22 cellular contexts compared by ENCODE assay signal in genomic region chr1:177137814-177138213, GRCh38. TPM values are rescaled to one million over a fixed set of nuclear protein-coding genes. Genes with fewer than 3 reads are reported as not detected.
"Had no signal": no experiment of that assay in that cellular context is flagged by ENCODE, and none has a peak within 500 bp of the region (broad histone marks: within the 10 kb centered on the region; RNA-seq: fewer than 3 reads in every experiment).

No MANE protein-coding gene starts in this region.

- DNase-seq: activated CD4-positive, alpha-beta T cell treated with anti-CD3 and anti-CD28 coated beads for 4 hours; activated CD4-positive, alpha-beta T cell treated with anti-CD3 and anti-CD28 coated beads, Interleukin-2, amount 50 U/mL, for 48 hours; activated CD4-positive, CD25-positive, alpha-beta regulatory T cell; activated naive CD4-positive, alpha-beta T cell treated with Interleukin-2 at 50 U/mL for 16 hours; activated naive CD8-positive, alpha-beta T cell treated with anti-CD3 and anti-CD28 coated beads for 36 hours; activated T-cell treated with anti-CD3 and anti-CD28 coated beads, Interleukin-2, amount 50 U/mL, for 48 hours; left ventricle myocardium superior; mammary epithelial cell; midbrain; natural killer cell; retina; sigmoid colon; stimulated activated CD4-positive, alpha-beta T cell treated with anti-CD3 and anti-CD28 coated beads, Interleukin-2, amount 100 ng/mL, for 48 hours; stimulated activated CD8-positive, alpha-beta memory T cell treated with anti-CD3 and anti-CD28 coated beads, Interleukin-4, amount 100 ng/mL, for 48 hours; stimulated activated naive B cell treated with anti-CD40 and anti-IgM and Interleukin-4, amounts not matched to agents 10 μg/mL and 1 μg/mL and 100 μg/mL, for 72 hours; T-helper 9 cell; transverse colon; uterus had no signal

- H3K4me3 ChIP-seq: coronary artery, sigmoid colon, transverse colon, uterus had no signal

- ATAC-seq: natural killer cell; stimulated activated naive B cell treated with anti-CD40 and anti-IgM and Interleukin-4, amounts not matched to agents 10 μg/mL and 1 μg/mL and 100 μg/mL, for 72 hours had no signal

- H3K27me3 ChIP-seq: sigmoid colon, transverse colon, uterus had no signal

- H3K4me1 ChIP-seq: sigmoid colon, transverse colon, uterus had no signal

- H3K9me3 ChIP-seq: sigmoid colon, transverse colon, uterus had no signal

- FAIRE-seq: astrocyte had no signal

- H3K27ac ChIP-seq: coronary artery, sigmoid colon, transverse colon, uterus had no signal

- H3K36me3 ChIP-seq: sigmoid colon, transverse colon, uterus had no signal

RNA-seq across cellular contexts. Expression of gene ASTN1, which starts 26.7 kb away (rescaled TPM):
- total RNA-seq: activated naive CD8-positive, alpha-beta T cell treated with anti-CD3 and anti-CD28 coated beads for 36 hours; fibroblast of villous mesenchyme; natural killer cell; osteocyte had no signal

RNA-seq across cellular contexts. Expression of gene BRINP2, which starts 32.9 kb away (rescaled TPM):
- total RNA-seq: activated naive CD8-positive, alpha-beta T cell treated with anti-CD3 and anti-CD28 coated beads for 36 hours; astrocyte; fibroblast of villous mesenchyme; mammary epithelial cell; natural killer cell; osteocyte; transverse colon had no signal
